11 cellular contexts compared by ENCODE assay signal in the genomic region with DNA sequence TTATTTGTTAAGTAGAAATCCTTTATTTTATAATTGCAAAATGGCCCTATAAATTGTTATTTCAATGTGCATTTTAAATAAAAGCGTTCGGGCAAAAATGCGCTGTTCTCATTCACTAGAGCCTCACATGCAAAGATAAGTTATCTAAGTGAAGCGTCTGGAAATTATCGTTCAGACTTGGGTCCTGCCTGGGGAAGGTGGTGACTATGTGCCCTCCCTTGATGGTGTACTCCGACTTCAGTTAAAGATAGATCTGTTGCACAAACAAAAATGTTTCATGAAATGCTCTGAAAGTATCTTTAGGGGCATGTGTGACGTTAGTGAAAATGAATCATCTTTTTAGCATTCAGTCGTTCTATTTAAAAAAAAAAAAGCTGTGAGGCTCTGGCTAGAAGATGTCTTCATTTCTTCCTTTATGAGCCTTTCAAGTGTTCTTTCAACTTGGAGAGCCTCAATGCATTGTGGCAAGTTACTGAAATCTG.
A peak's percentile ranks its signal among the peaks of the same experiment; 100 is the strongest.
DNase-seq lines count a peak whose midpoint lies in the region; ATAC-seq, FAIRE-seq and TF ChIP-seq lines count a peak whose summit lies in the region.
"Had no signal": no experiment of that assay in that cellular context is flagged by ENCODE, and none has a peak within 500 bp of the region (broad histone marks: within the 10 kb centered on the region; RNA-seq: fewer than 3 reads in every experiment).

No MANE protein-coding gene starts in this region.

- H3K27me3 ChIP-seq in muscle layer of duodenum (ENCODE audit: low read depth, low read length): no peaks in the 10 kb centered on the region

- FAIRE-seq in HTR-8/SVneo (lab: Jason Lieb, UNC): no peak
- FAIRE-seq: small intestine had no signal

- no peaks in the 10 kb centered on the region for H3K9me3 ChIP-seq in muscle layer of duodenum (ENCODE audit: control insufficient read depth in 1 of 2, low read length in 2 of 2)

- ATAC-seq in GM21529 (IDR thresholded peaks at IDR 0.05; ENCODE audit: unreplicated experiment) (no peak), sciatic nerve (no peak)

- H3K4me1 ChIP-seq in muscle layer of duodenum (ENCODE audit: control insufficient read depth in 1 of 2, insufficient read depth in 2 of 2, low read length in 2 of 2): peaks cover 24 to 37% of the 10 kb centered on the region in 2 donors

- H3K4me3 ChIP-seq in AG10803 (ENCODE audit: low read length): no peak overlapping the region
- H3K4me3 ChIP-seq in muscle layer of duodenum (ENCODE audit: low read depth in 1 of 2, low read length in 2 of 2): no peak overlapping the region

- peak overlapping the region; percentile 19 for H3K27ac ChIP-seq in muscle layer of duodenum (ENCODE audit: low read length)

- intact Hi-C loops in sciatic nerve (cut with DNase I): no loop called here

- peak; percentile 75 for DNase-seq in AG10803 (ENCODE audit: low read depth)
- peak; percentile 22 for DNase-seq in HTR-8/SVneo (ENCODE audit: insufficient read length, low spot score)
- peak; percentile 95 for DNase-seq in amniotic epithelial cell (ENCODE audit: low read depth)
- DNase-seq in DMS114 treated with DMSO at 0.1 percent for 48 hours (lab: John Stamatoyannopoulos, UW; ENCODE audit: unreplicated experiment): no peak
- no peak for DNase-seq in NCI-H526 (lab: John Stamatoyannopoulos, UW)
- DNase-seq in sciatic nerve (ENCODE audit: low spot score): no peak
- DNase-seq: islet precursor cell, small intestine, substantia nigra had no signal

- TF ChIP-seq CTCF in AG10803 (conservative IDR thresholded peaks at IDR 0.05; ENCODE audit: low read length): no peak

- H3K36me3 ChIP-seq in muscle layer of duodenum (ENCODE audit: control insufficient read depth in 1 of 2, insufficient read depth in 2 of 2, low read length in 2 of 2): no peaks in the 10 kb centered on the region

Comparison
In these comparisons a context has a peak if more than half of its experiments do, and no peak if none do; other contexts are left out.
1. DNase-seq: peak in AG10803 (single experiment), HTR-8/SVneo (single experiment) and amniotic epithelial cell (single experiment); none in DMS114 treated with DMSO at 0.1 percent for 48 hours (single experiment), NCI-H526 (0 of 2) and sciatic nerve (single experiment).